In the genomic region with DNA sequence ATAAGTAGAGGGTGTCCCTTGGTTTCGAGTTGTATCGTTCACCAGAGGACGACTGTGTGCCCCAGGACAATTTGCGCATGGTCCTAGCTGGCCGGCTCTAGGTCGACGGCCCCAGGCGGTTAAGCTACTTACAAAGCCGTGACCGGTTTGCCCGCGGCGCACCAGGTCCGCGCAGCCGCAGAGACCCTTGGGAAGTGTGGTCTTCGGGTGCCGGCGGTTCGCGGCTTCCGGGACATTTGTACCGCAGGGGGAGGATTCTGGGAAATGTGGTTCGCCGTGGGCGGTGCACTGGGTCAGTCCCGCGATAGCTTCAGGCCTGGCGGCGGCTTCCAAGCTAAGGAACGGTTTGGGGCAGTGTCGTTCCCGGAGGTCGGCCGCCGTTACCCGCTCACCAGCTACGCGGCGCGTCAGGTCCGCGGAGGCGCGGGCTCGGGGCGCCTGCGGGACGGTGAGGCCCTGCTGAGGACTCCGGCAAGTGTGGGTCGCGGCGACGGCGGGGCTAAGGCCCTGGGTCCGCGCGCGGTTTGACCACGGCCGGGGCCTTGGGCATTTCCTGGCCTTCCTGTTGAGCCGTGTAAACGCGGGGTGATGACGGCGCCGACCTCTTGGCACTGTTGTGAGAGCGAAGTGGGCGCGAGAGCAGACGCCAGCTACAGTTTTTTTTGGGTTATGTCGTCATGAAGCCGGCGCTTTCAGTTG, we compare ENCODE assay signal across 1 cellular context.
A peak's percentile ranks its signal among the peaks of the same experiment; 100 is the strongest.
TF ChIP-seq lines count a peak whose summit lies in the region.

Gene ZNF302, plus strand, starts transcription at position 293 of the 699 bp plus-strand sequence. CDS start 1,127 bp downstream, outside the sequence.

TF ChIP-seq in H1, 55 proteins besides CTCF, POLR2A, EP300 and RAD21:
- peak; percentile 89 for TF ChIP-seq TAF7 (optimal IDR thresholded peaks at IDR 0.05; ENCODE audit: borderline replicate concordance, low read depth, low read length)
- TF ChIP-seq BCL11A (IDR thresholded peaks at IDR 0.05; ENCODE audit: low read depth in 2 of 2, low read length in 2 of 2): no peak
- no peak for TF ChIP-seq RXRA (IDR thresholded peaks at IDR 0.05; ENCODE audit: insufficient read depth, low read depth, low read length)
- TF ChIP-seq E2F6 (IDR thresholded peaks at IDR 0.05): peak; percentile 76
- TF ChIP-seq YY1 (IDR thresholded peaks at IDR 0.05; ENCODE audit: low read depth, low read length): no peak
- no peak for TF ChIP-seq NANOG (IDR thresholded peaks at IDR 0.05; ENCODE audit: insufficient read depth, low read depth, low read length, poor library complexity, severe bottlenecking)
- no peak for TF ChIP-seq CHD1 (IDR thresholded peaks at IDR 0.05; ENCODE audit: low read depth, low read length)
- TF ChIP-seq MAX (IDR thresholded peaks at IDR 0.05): peak; percentile 61
- no peak for TF ChIP-seq KDM5A (IDR thresholded peaks at IDR 0.05; ENCODE audit: low read length)
- TF ChIP-seq FOSL1 (IDR thresholded peaks at IDR 0.05; ENCODE audit: insufficient read depth, low read depth, low read length): no peak
- no peak for TF ChIP-seq JUND (IDR thresholded peaks at IDR 0.05; ENCODE audit: low read length)
- TF ChIP-seq SP4 (IDR thresholded peaks at IDR 0.05; ENCODE audit: low read length): no peak
- TF ChIP-seq BACH1 (IDR thresholded peaks at IDR 0.05; ENCODE audit: low read length): no peak
- TF ChIP-seq KDM4A (IDR thresholded peaks at IDR 0.05; ENCODE audit: low read depth, low read length, severe bottlenecking): peak; percentile 65
- no peak for TF ChIP-seq KDM1A (IDR thresholded peaks at IDR 0.05; ENCODE audit: borderline replicate concordance, low read length)
- TF ChIP-seq, protein P1, sequence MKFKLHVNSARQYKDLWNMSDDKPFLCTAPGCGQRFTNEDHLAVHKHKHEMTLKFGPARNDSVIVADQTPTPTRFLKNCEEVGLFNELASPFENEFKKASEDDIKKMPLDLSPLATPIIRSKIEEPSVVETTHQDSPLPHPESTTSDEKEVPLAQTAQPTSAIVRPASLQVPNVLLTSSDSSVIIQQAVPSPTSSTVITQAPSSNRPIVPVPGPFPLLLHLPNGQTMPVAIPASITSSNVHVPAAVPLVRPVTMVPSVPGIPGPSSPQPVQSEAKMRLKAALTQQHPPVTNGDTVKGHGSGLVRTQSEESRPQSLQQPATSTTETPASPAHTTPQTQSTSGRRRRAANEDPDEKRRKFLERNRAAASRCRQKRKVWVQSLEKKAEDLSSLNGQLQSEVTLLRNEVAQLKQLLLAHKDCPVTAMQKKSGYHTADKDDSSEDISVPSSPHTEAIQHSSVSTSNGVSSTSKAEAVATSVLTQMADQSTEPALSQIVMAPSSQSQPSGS (IDR thresholded peaks at IDR 0.05; ENCODE audit: low read length): no peak
- no peak for TF ChIP-seq RNF2 (IDR thresholded peaks at IDR 0.05; ENCODE audit: borderline replicate concordance, low read depth, low read length, missing control alignments, poor library complexity, severe bottlenecking)
- TF ChIP-seq EZH2 (IDR thresholded peaks at IDR 0.05; ENCODE audit: low read depth, low read length, severe bottlenecking): no peak
- no peak for TF ChIP-seq SP1 (IDR thresholded peaks at IDR 0.05; ENCODE audit: low read depth, low read length)
- TF ChIP-seq SIRT6 (IDR thresholded peaks at IDR 0.05; ENCODE audit: low read length): no peak
- TF ChIP-seq BRCA1 (IDR thresholded peaks at IDR 0.05; ENCODE audit: low read depth, low read length): peak; percentile 71
- peak; percentile 86 for TF ChIP-seq ASH2L (IDR thresholded peaks at IDR 0.05; ENCODE audit: low read length)
- TF ChIP-seq CEBPB (IDR thresholded peaks at IDR 0.05; ENCODE audit: low read depth, low read length): no peak; the same call in 1 of the 2 replicates
- TF ChIP-seq SAP30 (IDR thresholded peaks at IDR 0.05; ENCODE audit: insufficient read depth, insufficient replicate concordance, low read length): no peak
- no peak for TF ChIP-seq CBX8 (IDR thresholded peaks at IDR 0.05; ENCODE audit: borderline replicate concordance, low read depth, low read length)
- peak in 1 of 2 experiments; percentile 16; a peak in 1 of 4 replicates for TF ChIP-seq SIN3A (conservative IDR thresholded peaks at IDR 0.05 in 1 of 2, IDR thresholded peaks at IDR 0.05 in 1 of 2; ENCODE audit: low read depth in 1 of 2, low read length in 2 of 2)
- no peak for TF ChIP-seq CTBP2 (IDR thresholded peaks at IDR 0.05; ENCODE audit: borderline replicate concordance, insufficient read depth, insufficient read length, low read length)
- TF ChIP-seq ZNF274 (IDR thresholded peaks at IDR 0.05; ENCODE audit: borderline replicate concordance, extremely low read depth, low read length): no peak
- no peak for TF ChIP-seq TCF12 (IDR thresholded peaks at IDR 0.05; ENCODE audit: low read depth, low read length)
- TF ChIP-seq PHF8 (conservative IDR thresholded peaks at IDR 0.05; ENCODE audit: low read depth, low read length): peak; percentile 98
- peak; percentile 94 for TF ChIP-seq CHD2 (IDR thresholded peaks at IDR 0.05; ENCODE audit: low read length)
- TF ChIP-seq, protein P2, sequence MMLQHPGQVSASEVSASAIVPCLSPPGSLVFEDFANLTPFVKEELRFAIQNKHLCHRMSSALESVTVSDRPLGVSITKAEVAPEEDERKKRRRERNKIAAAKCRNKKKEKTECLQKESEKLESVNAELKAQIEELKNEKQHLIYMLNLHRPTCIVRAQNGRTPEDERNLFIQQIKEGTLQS (IDR thresholded peaks at IDR 0.05; ENCODE audit: insufficient read depth, low read depth, low read length): no peak
- TF ChIP-seq RFX5 (IDR thresholded peaks at IDR 0.05; ENCODE audit: borderline replicate concordance, low read depth, low read length): no peak
- TF ChIP-seq, protein P3, sequence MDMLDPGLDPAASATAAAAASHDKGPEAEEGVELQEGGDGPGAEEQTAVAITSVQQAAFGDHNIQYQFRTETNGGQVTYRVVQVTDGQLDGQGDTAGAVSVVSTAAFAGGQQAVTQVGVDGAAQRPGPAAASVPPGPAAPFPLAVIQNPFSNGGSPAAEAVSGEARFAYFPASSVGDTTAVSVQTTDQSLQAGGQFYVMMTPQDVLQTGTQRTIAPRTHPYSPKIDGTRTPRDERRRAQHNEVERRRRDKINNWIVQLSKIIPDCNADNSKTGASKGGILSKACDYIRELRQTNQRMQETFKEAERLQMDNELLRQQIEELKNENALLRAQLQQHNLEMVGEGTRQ (IDR thresholded peaks at IDR 0.05; ENCODE audit: low read length): no peak
- TF ChIP-seq SRF (IDR thresholded peaks at IDR 0.05; ENCODE audit: low read depth, low read length): no peak
- TF ChIP-seq RBBP5 (IDR thresholded peaks at IDR 0.05; ENCODE audit: borderline replicate concordance, low read depth, low read length): 0 out of 2 replicates have a peak, but pooled peaks have one; percentile 64
- TF ChIP-seq SUZ12 (IDR thresholded peaks at IDR 0.05; ENCODE audit: low read length): no peak
- TF ChIP-seq NRF1 (IDR thresholded peaks at IDR 0.05; ENCODE audit: low read depth, low read length): peak; percentile 67
- TF ChIP-seq, protein P4, sequence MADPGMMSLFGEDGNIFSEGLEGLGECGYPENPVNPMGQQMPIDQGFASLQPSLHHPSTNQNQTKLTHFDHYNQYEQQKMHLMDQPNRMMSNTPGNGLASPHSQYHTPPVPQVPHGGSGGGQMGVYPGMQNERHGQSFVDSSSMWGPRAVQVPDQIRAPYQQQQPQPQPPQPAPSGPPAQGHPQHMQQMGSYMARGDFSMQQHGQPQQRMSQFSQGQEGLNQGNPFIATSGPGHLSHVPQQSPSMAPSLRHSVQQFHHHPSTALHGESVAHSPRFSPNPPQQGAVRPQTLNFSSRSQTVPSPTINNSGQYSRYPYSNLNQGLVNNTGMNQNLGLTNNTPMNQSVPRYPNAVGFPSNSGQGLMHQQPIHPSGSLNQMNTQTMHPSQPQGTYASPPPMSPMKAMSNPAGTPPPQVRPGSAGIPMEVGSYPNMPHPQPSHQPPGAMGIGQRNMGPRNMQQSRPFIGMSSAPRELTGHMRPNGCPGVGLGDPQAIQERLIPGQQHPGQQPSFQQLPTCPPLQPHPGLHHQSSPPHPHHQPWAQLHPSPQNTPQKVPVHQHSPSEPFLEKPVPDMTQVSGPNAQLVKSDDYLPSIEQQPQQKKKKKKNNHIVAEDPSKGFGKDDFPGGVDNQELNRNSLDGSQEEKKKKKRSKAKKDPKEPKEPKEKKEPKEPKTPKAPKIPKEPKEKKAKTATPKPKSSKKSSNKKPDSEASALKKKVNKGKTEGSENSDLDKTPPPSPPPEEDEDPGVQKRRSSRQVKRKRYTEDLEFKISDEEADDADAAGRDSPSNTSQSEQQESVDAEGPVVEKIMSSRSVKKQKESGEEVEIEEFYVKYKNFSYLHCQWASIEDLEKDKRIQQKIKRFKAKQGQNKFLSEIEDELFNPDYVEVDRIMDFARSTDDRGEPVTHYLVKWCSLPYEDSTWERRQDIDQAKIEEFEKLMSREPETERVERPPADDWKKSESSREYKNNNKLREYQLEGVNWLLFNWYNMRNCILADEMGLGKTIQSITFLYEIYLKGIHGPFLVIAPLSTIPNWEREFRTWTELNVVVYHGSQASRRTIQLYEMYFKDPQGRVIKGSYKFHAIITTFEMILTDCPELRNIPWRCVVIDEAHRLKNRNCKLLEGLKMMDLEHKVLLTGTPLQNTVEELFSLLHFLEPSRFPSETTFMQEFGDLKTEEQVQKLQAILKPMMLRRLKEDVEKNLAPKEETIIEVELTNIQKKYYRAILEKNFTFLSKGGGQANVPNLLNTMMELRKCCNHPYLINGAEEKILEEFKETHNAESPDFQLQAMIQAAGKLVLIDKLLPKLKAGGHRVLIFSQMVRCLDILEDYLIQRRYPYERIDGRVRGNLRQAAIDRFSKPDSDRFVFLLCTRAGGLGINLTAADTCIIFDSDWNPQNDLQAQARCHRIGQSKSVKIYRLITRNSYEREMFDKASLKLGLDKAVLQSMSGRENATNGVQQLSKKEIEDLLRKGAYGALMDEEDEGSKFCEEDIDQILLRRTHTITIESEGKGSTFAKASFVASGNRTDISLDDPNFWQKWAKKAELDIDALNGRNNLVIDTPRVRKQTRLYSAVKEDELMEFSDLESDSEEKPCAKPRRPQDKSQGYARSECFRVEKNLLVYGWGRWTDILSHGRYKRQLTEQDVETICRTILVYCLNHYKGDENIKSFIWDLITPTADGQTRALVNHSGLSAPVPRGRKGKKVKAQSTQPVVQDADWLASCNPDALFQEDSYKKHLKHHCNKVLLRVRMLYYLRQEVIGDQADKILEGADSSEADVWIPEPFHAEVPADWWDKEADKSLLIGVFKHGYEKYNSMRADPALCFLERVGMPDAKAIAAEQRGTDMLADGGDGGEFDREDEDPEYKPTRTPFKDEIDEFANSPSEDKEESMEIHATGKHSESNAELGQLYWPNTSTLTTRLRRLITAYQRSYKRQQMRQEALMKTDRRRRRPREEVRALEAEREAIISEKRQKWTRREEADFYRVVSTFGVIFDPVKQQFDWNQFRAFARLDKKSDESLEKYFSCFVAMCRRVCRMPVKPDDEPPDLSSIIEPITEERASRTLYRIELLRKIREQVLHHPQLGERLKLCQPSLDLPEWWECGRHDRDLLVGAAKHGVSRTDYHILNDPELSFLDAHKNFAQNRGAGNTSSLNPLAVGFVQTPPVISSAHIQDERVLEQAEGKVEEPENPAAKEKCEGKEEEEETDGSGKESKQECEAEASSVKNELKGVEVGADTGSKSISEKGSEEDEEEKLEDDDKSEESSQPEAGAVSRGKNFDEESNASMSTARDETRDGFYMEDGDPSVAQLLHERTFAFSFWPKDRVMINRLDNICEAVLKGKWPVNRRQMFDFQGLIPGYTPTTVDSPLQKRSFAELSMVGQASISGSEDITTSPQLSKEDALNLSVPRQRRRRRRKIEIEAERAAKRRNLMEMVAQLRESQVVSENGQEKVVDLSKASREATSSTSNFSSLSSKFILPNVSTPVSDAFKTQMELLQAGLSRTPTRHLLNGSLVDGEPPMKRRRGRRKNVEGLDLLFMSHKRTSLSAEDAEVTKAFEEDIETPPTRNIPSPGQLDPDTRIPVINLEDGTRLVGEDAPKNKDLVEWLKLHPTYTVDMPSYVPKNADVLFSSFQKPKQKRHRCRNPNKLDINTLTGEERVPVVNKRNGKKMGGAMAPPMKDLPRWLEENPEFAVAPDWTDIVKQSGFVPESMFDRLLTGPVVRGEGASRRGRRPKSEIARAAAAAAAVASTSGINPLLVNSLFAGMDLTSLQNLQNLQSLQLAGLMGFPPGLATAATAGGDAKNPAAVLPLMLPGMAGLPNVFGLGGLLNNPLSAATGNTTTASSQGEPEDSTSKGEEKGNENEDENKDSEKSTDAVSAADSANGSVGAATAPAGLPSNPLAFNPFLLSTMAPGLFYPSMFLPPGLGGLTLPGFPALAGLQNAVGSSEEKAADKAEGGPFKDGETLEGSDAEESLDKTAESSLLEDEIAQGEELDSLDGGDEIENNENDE (IDR thresholded peaks at IDR 0.05; ENCODE audit: insufficient replicate concordance, low read length): no peak
- no peak for TF ChIP-seq SP2 (IDR thresholded peaks at IDR 0.05; ENCODE audit: low read length)
- peak; percentile 90 for TF ChIP-seq POLR2AphosphoS5 (IDR thresholded peaks at IDR 0.05; ENCODE audit: low read depth, low read length)
- TF ChIP-seq CBX5 (IDR thresholded peaks at IDR 0.05; ENCODE audit: low read depth, low read length): no peak
- no peak for TF ChIP-seq POU5F1 (IDR thresholded peaks at IDR 0.05; ENCODE audit: low read depth, low read length)
- TF ChIP-seq JUN (IDR thresholded peaks at IDR 0.05; ENCODE audit: low read depth, low read length): no peak
- TF ChIP-seq SIX5 (IDR thresholded peaks at IDR 0.05; ENCODE audit: low read depth, low read length): peak; percentile 72
- TF ChIP-seq TBP (IDR thresholded peaks at IDR 0.05; ENCODE audit: low read depth, low read length): peak; percentile 81; the same call in 1 of the 2 replicates
- no peak for TF ChIP-seq GTF2F1 (IDR thresholded peaks at IDR 0.05; ENCODE audit: borderline replicate concordance, low read depth, low read length)
- no peak; the same call in 1 of the 2 replicates for TF ChIP-seq GABPA (IDR thresholded peaks at IDR 0.05; ENCODE audit: borderline replicate concordance, insufficient read depth, low read length)
- no peak for TF ChIP-seq HDAC2 (IDR thresholded peaks at IDR 0.05; ENCODE audit: borderline replicate concordance in 1 of 2, low read depth in 2 of 2, low read length in 2 of 2)
- no peak for TF ChIP-seq TEAD4 (IDR thresholded peaks at IDR 0.05; ENCODE audit: low read depth, low read length)
- TF ChIP-seq CREB1 (IDR thresholded peaks at IDR 0.05): peak; percentile 93
- no peak for TF ChIP-seq HDAC6 (IDR thresholded peaks at IDR 0.05; ENCODE audit: low read depth, low read length)
- peak; percentile 87 for TF ChIP-seq TAF1 (IDR thresholded peaks at IDR 0.05; ENCODE audit: low read depth, low read length)
- no peak for TF ChIP-seq MAFK (IDR thresholded peaks at IDR 0.05; ENCODE audit: low read depth, low read length)
- no peak; the same call in 1 of the 2 replicates for TF ChIP-seq EGR1 (IDR thresholded peaks at IDR 0.05; ENCODE audit: borderline replicate concordance, low read depth, low read length)
